In genomic region chr3:120561251-120562045, GRCh38 we compare ENCODE assay signal across 8 cellular contexts.
DNase-seq lines count a peak whose midpoint lies in the region; ATAC-seq lines count a peak whose summit lies in the region.

No MANE protein-coding gene starts in this region.

- ATAC-seq in HG03045 (IDR thresholded peaks at IDR 0.05; ENCODE audit: unreplicated experiment) = peak; percentile 44

- DNase-seq in activated gamma-delta T cell treated with Interleukin-2 at 50 U/mL for 16 hours = peak; percentile 67
- no peak for DNase-seq in activated gamma-delta T cell (lab: John Stamatoyannopoulos, UW)
- peak; percentile 85 for DNase-seq in NCI-H2196 (lab: John Stamatoyannopoulos, UW; ENCODE audit: unreplicated experiment)
- DNase-seq in activated CD4-positive, CD25-positive, alpha-beta regulatory T cell treated with anti-CD3 and anti-CD28 coated beads, Interleukin-2, amount 50 U/mL, for 16 hours (ENCODE audit: low read depth, low spot score) = peak; percentile 58
- DNase-seq in central memory CD4-positive, alpha-beta T cell = peak; percentile 57
- DNase-seq in left kidney (ENCODE audit: low read depth, low spot score) = peak; percentile 85
- peak; percentile 24 to 47 (median 30) for DNase-seq in stimulated activated CD4-positive, alpha-beta T cell treated with anti-CD3 and anti-CD28 coated beads, TNF-alpha, amount 100 ng/mL, for 1 hour (ENCODE audit: low read depth in 3 of 3, low spot score in 1 of 3)
